ENCODE assay signal across 7 cellular contexts in the genomic region with DNA sequence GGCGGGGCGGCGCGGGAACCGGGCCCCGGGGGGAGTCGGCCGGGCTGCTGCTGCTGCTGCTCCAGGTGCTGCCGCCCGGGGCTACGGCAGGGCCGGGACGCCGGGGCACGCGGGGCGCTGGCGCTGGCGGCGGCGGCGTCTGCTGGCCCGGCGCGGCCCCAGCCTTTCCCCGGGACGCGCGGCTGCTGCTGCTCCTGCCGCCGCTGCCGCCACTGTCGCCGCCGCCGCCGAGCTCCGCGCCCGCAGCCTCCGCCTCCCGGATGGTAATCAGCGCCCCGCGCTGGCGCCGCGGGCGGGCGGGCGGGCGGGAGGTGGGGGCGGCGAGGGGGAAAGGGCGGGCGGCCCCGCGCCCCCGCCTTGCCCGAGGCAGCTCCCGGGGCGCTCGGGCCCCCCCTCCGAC. TPM values are rescaled to one million over a fixed set of nuclear protein-coding genes. Genes with fewer than 3 reads are reported as not detected.
DNase-seq lines count a peak whose midpoint lies in the region; ATAC-seq and TF ChIP-seq lines count a peak whose summit lies in the region.

No MANE protein-coding gene starts in this region.

- peak overlapping the region; percentile 76 for H3K18ac ChIP-seq in mesendoderm (ENCODE audit: low read length)

- no peak for ATAC-seq in GM18520 (IDR thresholded peaks at IDR 0.05; ENCODE audit: unreplicated experiment)

- H3K4me3 ChIP-seq in BE2C (ENCODE audit: low read depth, low read length): no peak overlapping the region
- H3K4me3 ChIP-seq in mesendoderm (ENCODE audit: low read length): no peak overlapping the region

- H3K56ac ChIP-seq in mesendoderm (ENCODE audit: low read length): no peak overlapping the region

- no peaks in the 10 kb centered on the region for H3K79me2 ChIP-seq in mesendoderm (ENCODE audit: control insufficient read depth, insufficient read depth, low read length)

- POLR2A ChIA-PET in GM10248 (lab: Yijun Ruan, JAX): interaction anchor here (0.6 kb wide), 1 partner anchor 23 kb away, joined by 3 read pairs; no protein-coding TSS in a partner anchor

- H3K4me1 ChIP-seq in BE2C (no peaks in the 10 kb centered on the region), mesendoderm (ENCODE audit: control insufficient read depth, low read depth, low read length) (no peaks in the 10 kb centered on the region)

- peaks cover 19% of the 10 kb centered on the region for H3K27me3 ChIP-seq in BE2C
- peaks cover 65% of the 10 kb centered on the region for H3K27me3 ChIP-seq in mesendoderm (ENCODE audit: insufficient read depth, low read length, poor library complexity)

- H3K23ac ChIP-seq in mesendoderm (ENCODE audit: low read length): no peak overlapping the region

- no peak overlapping the region for H4K5ac ChIP-seq in mesendoderm (ENCODE audit: low read length)

- no peak overlapping the region for H2BK120ac ChIP-seq in mesendoderm (ENCODE audit: low read depth, low read length)

- WGBS in mesendoderm (ENCODE audit: extremely low coverage, insufficient coverage, low lambda C conversion rate): no CpG with 5 or more reads among the region's 64 CpGs

- H3K27ac ChIP-seq in mesendoderm (ENCODE audit: low read depth, low read length): no peak overlapping the region

- H4K8ac ChIP-seq in mesendoderm (ENCODE audit: low read depth, low read length): no peak overlapping the region

- H2BK5ac ChIP-seq in mesendoderm (ENCODE audit: low read length): no peak overlapping the region

- CTCF ChIA-PET in GM10248 (lab: Yijun Ruan, JAX): no interaction called here

- no peak for TF ChIP-seq CTCF in BE2C (IDR thresholded peaks at IDR 0.05; ENCODE audit: low read depth, low read length)
- no peak for TF ChIP-seq CTCF in GM10248 (IDR thresholded peaks at IDR 0.05; ENCODE audit: control extremely low read depth, extremely low read depth, low read depth, missing control alignments)

- H3K79me1 ChIP-seq in mesendoderm (ENCODE audit: low read length): no peaks in the 10 kb centered on the region

- H3K9ac ChIP-seq in mesendoderm (ENCODE audit: low read length): no peak overlapping the region

- H3K36me3 ChIP-seq in BE2C (no peaks in the 10 kb centered on the region), mesendoderm (ENCODE audit: control insufficient read depth, insufficient read depth, low read length) (no peaks in the 10 kb centered on the region)

- H3K4ac ChIP-seq in mesendoderm (ENCODE audit: low read depth, low read length): no peak overlapping the region

- H3K4me2 ChIP-seq in mesendoderm (ENCODE audit: low read length): no peak overlapping the region

- no peak overlapping the region for H2AK5ac ChIP-seq in mesendoderm (ENCODE audit: low read length)

- no peak overlapping the region for H2BK15ac ChIP-seq in mesendoderm (replicated peaks; ENCODE audit: low read depth)

- H3K9me3 ChIP-seq in BE2C: no peaks in the 10 kb centered on the region

- peak; percentile 34 for DNase-seq in BE2C
- peak; percentile 46 for DNase-seq in GM10248 (ENCODE audit: extremely low spot score)
- peak; percentile 10 for DNase-seq in activated effector memory CD4-positive, alpha-beta T cell treated with Interleukin-2 at 50 U/mL for 16 hours
- no peak for DNase-seq in mesendoderm
- no peak for DNase-seq in COLO829 (ENCODE audit: low spot score)
- no peak for DNase-seq in GM19238 (ENCODE audit: insufficient read length, low spot score)

RNA-seq across cellular contexts. Expression of a gene that starts 0.3 kb away (rescaled TPM):
- 1.7 TPM for polyA plus RNA-seq in BE2C (2012; ENCODE audit: insufficient read depth, insufficient read length, low read depth)
- polyA plus RNA-seq in mesendoderm (2013, experiment 1 of 2): 0.31 TPM
- polyA plus RNA-seq in mesendoderm (2013, experiment 2 of 2): 0.13 TPM

RNA-seq across cellular contexts. Expression of a gene that starts 28.9 kb away (rescaled TPM):
- 151 TPM for polyA plus RNA-seq in BE2C (2012; ENCODE audit: insufficient read depth, insufficient read length, low read depth)
- polyA plus RNA-seq in mesendoderm (2013, experiment 1 of 2): 56.4 TPM
- 56.0 TPM for polyA plus RNA-seq in mesendoderm (2013, experiment 2 of 2)

RNA-seq across cellular contexts. Expression of a gene that starts 40.5 kb away (rescaled TPM):
- 325 TPM for polyA plus RNA-seq in BE2C (2012; ENCODE audit: insufficient read depth, insufficient read length, low read depth)
- 590 TPM for polyA plus RNA-seq in mesendoderm (2013, experiment 1 of 2)
- polyA plus RNA-seq in mesendoderm (2013, experiment 2 of 2): 586 TPM

Comparison
In these comparisons a context has a peak if more than half of its experiments do, and no peak if none do; other contexts are left out.
1. DNase-seq: peak in BE2C (single experiment), GM10248 (single experiment) and activated effector memory CD4-positive, alpha-beta T cell treated with Interleukin-2 at 50 U/mL for 16 hours (single experiment); none in mesendoderm (single experiment), COLO829 (single experiment) and GM19238 (single experiment).